14 cellular contexts compared by ENCODE assay signal in the genomic region with DNA sequence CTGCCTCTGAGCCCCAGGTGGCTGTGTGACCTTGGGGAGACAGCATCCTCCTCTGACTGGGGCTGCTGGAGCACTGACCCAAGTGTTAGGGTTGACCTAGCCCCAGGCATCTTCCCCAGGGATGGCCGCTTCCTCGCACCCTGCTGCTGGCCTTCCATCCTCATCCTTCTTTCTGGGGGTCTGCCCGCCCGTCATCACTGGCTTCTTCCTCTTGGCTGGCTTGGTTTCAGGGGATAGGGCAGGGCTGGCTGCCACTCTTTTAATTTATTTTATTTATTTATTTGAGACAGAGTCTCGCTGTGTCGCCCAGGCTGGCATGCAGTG. TPM values are rescaled to one million over a fixed set of nuclear protein-coding genes. Genes with fewer than 3 reads are reported as not detected.
DNase-seq lines count a peak whose midpoint lies in the region; ATAC-seq and TF ChIP-seq lines count a peak whose summit lies in the region.
"Had no signal": no experiment of that assay in that cellular context is flagged by ENCODE, and none has a peak within 500 bp of the region (broad histone marks: within the 10 kb centered on the region; RNA-seq: fewer than 3 reads in every experiment).

No MANE protein-coding gene starts in this region.

- H3K27me3 Mint-ChIP-seq in glutamatergic neuron (ENCODE audit: unreplicated experiment) = peaks cover 15% of the 10 kb centered on the region
- H3K27me3 Mint-ChIP-seq in progenitor cell of endocrine pancreas = no peaks in the 10 kb centered on the region
- H3K27me3 Mint-ChIP-seq: B cell had no signal

- H3K9me3 ChIP-seq in right atrium auricular region (no peaks in the 10 kb centered on the region), aorta (ENCODE audit: control insufficient read depth, low read length) (no peaks in the 10 kb centered on the region)
- H3K9me3 ChIP-seq: Caco-2, HAP-1 had no signal

- H3K27me3 ChIP-seq in right atrium auricular region (no peaks in the 10 kb centered on the region), aorta (ENCODE audit: control insufficient read depth in 1 of 2, insufficient read depth in 2 of 2, low read length in 1 of 2) (no peaks in the 10 kb centered on the region)

- 74 to 80% methylated on average over 6 of the region's 6 CpGs for WGBS in aorta, 2 donors

- H3K4me3 ChIP-seq in right atrium auricular region (no peak overlapping the region), aorta (ENCODE audit: low read length in 2 of 2) (no peak overlapping the region)
- H3K4me3 ChIP-seq: HAP-1 had no signal

- H3K36me3 Mint-ChIP-seq in glutamatergic neuron (ENCODE audit: unreplicated experiment) = no peaks in the 10 kb centered on the region
- no peaks in the 10 kb centered on the region for H3K36me3 Mint-ChIP-seq in progenitor cell of endocrine pancreas (ENCODE audit: insufficient read depth)

- H3K4me3 Mint-ChIP-seq in glutamatergic neuron (ENCODE audit: unreplicated experiment) (no peak overlapping the region), progenitor cell of endocrine pancreas (ENCODE audit: low read depth) (no peak overlapping the region)

- H3K4me1 ChIP-seq in right atrium auricular region (peaks cover 0 to 19% of the 10 kb centered on the region in 2 donors), aorta (ENCODE audit: control insufficient read depth in 1 of 2, insufficient read depth in 2 of 2, low read length in 2 of 2) (no peaks in the 10 kb centered on the region)
- H3K4me1 ChIP-seq: HAP-1 had no signal

- CTCF ChIA-PET in RWPE1 (lab: Yijun Ruan, JAX) = no interaction called here

- POLR2A ChIA-PET in RWPE1 (lab: Yijun Ruan, JAX; ENCODE audit: low non-redundant PET) = no interaction called here

- H3K9me3 Mint-ChIP-seq in glutamatergic neuron (ENCODE audit: unreplicated experiment) (peaks cover 7% of the 10 kb centered on the region), progenitor cell of endocrine pancreas (ENCODE audit: low read depth) (no peaks in the 10 kb centered on the region)
- H3K9me3 Mint-ChIP-seq: CD8-positive, alpha-beta memory T cell had no signal

- ATAC-seq in Right ventricle myocardium superior (ENCODE audit: poor library complexity) (no peak), aorta (ENCODE audit: low FRiP score) (no peak)

- intact Hi-C loops in Right ventricle myocardium superior (cut with DNase I) (no loop called here), aorta (cut with DNase I) (loop anchor here (5.0 kb wide), 3 partner anchors 33 to 192 kb away; a partner anchor contains a TSS)

- DNase-seq in Right ventricle myocardium superior (peak; percentile 39), right atrium auricular region (ENCODE audit: low spot score) (no peak), RWPE1 (ENCODE audit: low spot score) (no peak), glutamatergic neuron (peak; percentile 10), aorta (peak; percentile 35 to 69), progenitor cell of endocrine pancreas (ENCODE audit: low spot score, unreplicated experiment) (no peak), activated gamma-delta T cell treated with Interleukin-2 at 50 U/mL for 16 hours (no peak)
- DNase-seq: C1 segment of cervical spinal cord, Caco-2, GDM1 had no signal

- TF ChIP-seq CTCF in right atrium auricular region (IDR thresholded peaks at IDR 0.05) = no peak
- no peak for TF ChIP-seq CTCF in RWPE1 (conservative IDR thresholded peaks at IDR 0.05; ENCODE audit: low read depth)
- TF ChIP-seq CTCF in glutamatergic neuron (IDR thresholded peaks at IDR 0.05; ENCODE audit: partially characterized antibody, unreplicated experiment) = no peak
- TF ChIP-seq CTCF in progenitor cell of endocrine pancreas (IDR thresholded peaks at IDR 0.05; ENCODE audit: unreplicated experiment) = no peak

- H3K27ac Mint-ChIP-seq in glutamatergic neuron (ENCODE audit: unreplicated experiment) = no peak overlapping the region
- H3K27ac Mint-ChIP-seq in progenitor cell of endocrine pancreas = no peak overlapping the region
- H3K27ac Mint-ChIP-seq: B cell had no signal

- H3K4me1 Mint-ChIP-seq in glutamatergic neuron (ENCODE audit: low read depth, unreplicated experiment) (peaks cover 3% of the 10 kb centered on the region), progenitor cell of endocrine pancreas (ENCODE audit: low read depth) (peaks cover 1% of the 10 kb centered on the region)

- H3K27ac ChIP-seq in right atrium auricular region = no peak overlapping the region
- H3K27ac ChIP-seq in RWPE1 = peak overlapping the region; percentile 100
- no peak overlapping the region for H3K27ac ChIP-seq in aorta (ENCODE audit: low read depth in 1 of 2, low read length in 2 of 2)

- H3K36me3 ChIP-seq in right atrium auricular region (no peaks in the 10 kb centered on the region), aorta (ENCODE audit: control insufficient read depth in 1 of 2, insufficient read depth in 2 of 2, low read length in 1 of 2) (no peaks in the 10 kb centered on the region)

RNA-seq across cellular contexts. Expression of a gene that starts 3.5 kb away (rescaled TPM):
- total RNA-seq in Right ventricle myocardium superior (6.2 TPM), right atrium auricular region (1 to 10 TPM; 3.5 to 3.9 TPM), glutamatergic neuron (ENCODE audit: unreplicated experiment) (13.8 TPM), aorta (10 to 100 TPM in 1 of 2 donors, 1 to 10 TPM in 1; 8.6 to 30.5 TPM), progenitor cell of endocrine pancreas (20.5 and 20.8 TPM in 2 replicates)
- polyA plus RNA-seq in aorta = 10 to 100 TPM in 1 of 2 donors, 1 to 10 TPM in 1; 9.6 to 33.8 TPM

RNA-seq across cellular contexts. Expression of a gene that starts 7.9 kb away (rescaled TPM):
- total RNA-seq in Right ventricle myocardium superior (71.8 TPM), right atrium auricular region (10 to 100 TPM; 42.9 to 79.2 TPM), glutamatergic neuron (ENCODE audit: unreplicated experiment) (49.3 TPM), aorta (100 to 1,000 TPM; 229 to 236 TPM), progenitor cell of endocrine pancreas (5.1 TPM in 2 replicates)
- polyA plus RNA-seq in aorta = 1,000 to 10,000 TPM in 1 of 2 donors, 100 to 1,000 TPM in 1; 740 to 1,123 TPM

RNA-seq across cellular contexts. Expression of a gene that starts 19.9 kb away (rescaled TPM):
- total RNA-seq in Right ventricle myocardium superior (1,011 TPM), right atrium auricular region (1,000 to 10,000 TPM in 1 of 2 donors, 100 to 1,000 TPM in 1; 831 to 1,272 TPM), glutamatergic neuron (ENCODE audit: unreplicated experiment) (78.5 TPM), aorta (100 to 1,000 TPM; 267 to 352 TPM), progenitor cell of endocrine pancreas (17.0 and 19.6 TPM in 2 replicates)
- polyA plus RNA-seq in aorta = 100 to 1,000 TPM; 432 to 698 TPM

RNA-seq across cellular contexts. Expression of a gene that starts 31.8 kb away (rescaled TPM):
- 3.1 TPM for total RNA-seq in Right ventricle myocardium superior
- total RNA-seq in right atrium auricular region = 1 to 10 TPM; 3.4 to 5.8 TPM
- total RNA-seq in glutamatergic neuron (ENCODE audit: unreplicated experiment) = 2.7 TPM
- 1 to 10 TPM; 1.9 to 7.5 TPM for total RNA-seq in aorta
- polyA plus RNA-seq in aorta = 1 to 10 TPM in 1 of 2 donors, under 1 TPM in 1; 0.75 to 4.2 TPM
- total RNA-seq in progenitor cell of endocrine pancreas = 3.9 and 4.5 TPM in 2 replicates
- total RNA-seq: Caco-2, H1 had no signal

Comparison
In these comparisons a context has a peak if more than half of its experiments do, and no peak if none do; other contexts are left out.
1. DNase-seq: peak in Right ventricle myocardium superior (single experiment), glutamatergic neuron (single experiment) and aorta (2 of 2); none in right atrium auricular region (single experiment), RWPE1 (single experiment), progenitor cell of endocrine pancreas (single experiment) and activated gamma-delta T cell treated with Interleukin-2 at 50 U/mL for 16 hours (single experiment).